In genomic region chr4:102675142-102675541, GRCh38 we compare ENCODE assay signal across 27 cellular contexts.
A peak's percentile ranks its signal among the peaks of the same experiment; 100 is the strongest.
DNase-seq lines count a peak whose midpoint lies in the region; ATAC-seq, FAIRE-seq and TF ChIP-seq lines count a peak whose summit lies in the region.
"Had no signal": no experiment of that assay in that cellular context is flagged by ENCODE, and none has a peak within 500 bp of the region (broad histone marks: within the 10 kb centered on the region; RNA-seq: fewer than 3 reads in every experiment).

No MANE protein-coding gene starts in this region.

- TF ChIP-seq CTCF in K562 (IDR thresholded peaks at IDR 0.05 in 2 of 3, conservative IDR thresholded peaks at IDR 0.05 in 1 of 3; ENCODE audit: insufficient read depth in 2 of 3, low read depth in 1 of 3, low read length in 3 of 3) (no peak), smooth muscle cell (IDR thresholded peaks at IDR 0.05; ENCODE audit: borderline replicate concordance, insufficient read depth, poor library complexity, severe bottlenecking) (no peak), H9 (conservative IDR thresholded peaks at IDR 0.05) (no peak)

- H2BK15ac ChIP-seq in H9 (ENCODE audit: low read depth, low read length): no peak overlapping the region

- H3K79me2 ChIP-seq in K562 (ENCODE audit: control insufficient read depth, insufficient read depth, low read length): no peaks in the 10 kb centered on the region
- no peaks in the 10 kb centered on the region for H3K79me2 ChIP-seq in smooth muscle cell (ENCODE audit: low read depth)
- no peaks in the 10 kb centered on the region for H3K79me2 ChIP-seq in H9 (ENCODE audit: insufficient read depth, low read length)

- peaks cover 0 to 8% of the 10 kb centered on the region in 2 experiments; a peak in 4 of 5 replicates for H3K9me3 Mint-ChIP-seq in H9
- H3K9me3 Mint-ChIP-seq: activated CD4-positive, alpha-beta T cell treated with anti-CD3 and anti-CD28 coated beads, Interleukin-2, amount 10 ng/mL, durations not matched to agents 24 days and 14 days; naive thymus-derived CD4-positive, alpha-beta T cell; stimulated activated naive CD8-positive, alpha-beta T cell treated with anti-CD3 and anti-CD28 coated beads, Interleukin-15, amount 100 ng/mL, for 72 hours; T-helper 1 cell treated with Interleukin-12 subunit alpha and Interleukin-12 subunit beta and Interleukin-4 antibody, amounts not matched to agents 30 μg/mL and 1 μg/mL, for 36 hours had no signal

- H3K18ac ChIP-seq in H9 (ENCODE audit: insufficient read length, low read depth, low read length): no peak overlapping the region

- DNase-seq in HuH-7 (ENCODE audit: low spot score): peak; percentile 8
- DNase-seq in K562 (ENCODE audit: extremely low read depth in 1 of 4, low spot score in 3 of 4): no peak
- DNase-seq in hepatic stellate cell (ENCODE audit: low spot score): peak; percentile 10
- DNase-seq in smooth muscle cell (lab: John Stamatoyannopoulos, UW; ENCODE audit: unreplicated experiment): no peak
- no peak for DNase-seq in H9
- DNase-seq: activated CD4-positive, alpha-beta T cell treated with anti-CD3 and anti-CD28 coated beads, Interleukin-2, amount 10 ng/mL, durations not matched to agents 24 days and 14 days; activated CD8-positive, alpha-beta memory T cell treated with anti-CD3 and anti-CD28 coated beads, Interleukin-2, amount 10 ng/mL, durations not matched to agents 7 days and 5 days; COR-L47; hypothalamus; Karpas-422; kidney; naive thymus-derived CD4-positive, alpha-beta T cell; NCI-H1048; NCI-H187 treated with DMSO at 0.1 percent for 48 hours; PC-3; SJCRH30; stimulated activated CD4-positive, alpha-beta T cell treated with anti-CD3 and anti-CD28 coated beads, Interleukin-4, amount 100 ng/mL, for 24 hours; stimulated activated naive CD8-positive, alpha-beta T cell treated with anti-CD3 and anti-CD28 coated beads, Interleukin-15, amount 100 ng/mL, for 72 hours; transverse colon had no signal

- ATAC-seq in K562 (peak; percentile 48; the same call in 1 of the 3 replicates), HG03159 (IDR thresholded peaks at IDR 0.05; ENCODE audit: unreplicated experiment) (no peak), HG03175 (IDR thresholded peaks at IDR 0.05; ENCODE audit: unreplicated experiment) (no peak)
- ATAC-seq: activated CD8-positive, alpha-beta memory T cell treated with anti-CD3 and anti-CD28 coated beads, Interleukin-2, amount 10 ng/mL, durations not matched to agents 7 days and 5 days; naive thymus-derived CD4-positive, alpha-beta T cell; PC-3; stimulated activated naive CD8-positive, alpha-beta T cell treated with anti-CD3 and anti-CD28 coated beads, Interleukin-15, amount 100 ng/mL, for 72 hours had no signal

- no peak overlapping the region for H3K4ac ChIP-seq in H9 (ENCODE audit: low read depth, low read length)

- H3K23me2 ChIP-seq in H9 (ENCODE audit: insufficient read length, low read depth, low read length, poor library complexity, severe bottlenecking): no peaks in the 10 kb centered on the region

- no peaks in the 10 kb centered on the region for H3K9me1 ChIP-seq in K562 (ENCODE audit: control insufficient read depth, insufficient read depth, low read length)

- POLR2A ChIA-PET in K562 (lab: Yijun Ruan, JAX): no interaction called here

- WGBS in K562 (ENCODE audit: insufficient coverage, low coverage, missing lambda C conversion rate): 40% methylated on average over 1 of the region's 1 CpG
- WGBS in smooth muscle cell (ENCODE audit: low lambda C conversion rate): 0% methylated on average over 1 of the region's 1 CpG
- no CpG with 5 or more reads among the region's 1 CpG for WGBS in H9 (ENCODE audit: extremely low coverage, insufficient read length, low lambda C conversion rate)

- H3K27ac ChIP-seq in K562 (ENCODE audit: extremely low read depth, low read depth, low read length) (no peak overlapping the region), smooth muscle cell (ENCODE audit: low read depth) (peak overlapping the region; percentile 93), H9 (ENCODE audit: insufficient read length, low read depth, low read length) (no peak overlapping the region)
- H3K27ac ChIP-seq: breast epithelium, SJCRH30, transverse colon had no signal

- CTCF ChIA-PET in K562 (lab: Yijun Ruan, JAX; ENCODE audit: low intra/inter-chr PET ratio): no interaction called here

- TF ChIP-seq RAD21 in K562 (CRISPR knock-in tag; conservative IDR thresholded peaks at IDR 0.05 in 1 of 2, IDR thresholded peaks at IDR 0.05 in 1 of 2): no peak

- no peaks in the 10 kb centered on the region for H3K9me3 ChIP-seq in K562 (replicated peaks; ENCODE audit: control insufficient read depth, insufficient read depth, low read depth, low read length)
- no peaks in the 10 kb centered on the region for H3K9me3 ChIP-seq in smooth muscle cell (replicated peaks; ENCODE audit: low read depth)
- H3K9me3 ChIP-seq in H9 (ENCODE audit: control insufficient read depth, low read depth, low read length): no peaks in the 10 kb centered on the region
- H3K9me3 ChIP-seq: breast epithelium, SJCRH30, transverse colon had no signal

- H3K4me2 ChIP-seq in K562 (ENCODE audit: insufficient read depth, low read length) (no peak overlapping the region), smooth muscle cell (peak overlapping the region; percentile 41), H9 (ENCODE audit: insufficient read depth, insufficient read length, low read length) (no peak overlapping the region)

- no peaks in the 10 kb centered on the region for H3K27me3 Mint-ChIP-seq in H9 (ENCODE audit: low read depth)
- H3K27me3 Mint-ChIP-seq: activated CD4-positive, alpha-beta T cell treated with anti-CD3 and anti-CD28 coated beads, Interleukin-2, amount 10 ng/mL, durations not matched to agents 24 days and 14 days; activated CD8-positive, alpha-beta memory T cell treated with anti-CD3 and anti-CD28 coated beads, Interleukin-2, amount 10 ng/mL, durations not matched to agents 7 days and 5 days; activated naive CD8-positive, alpha-beta T cell; B cell; naive thymus-derived CD4-positive, alpha-beta T cell; stimulated activated naive CD8-positive, alpha-beta T cell treated with anti-CD3 and anti-CD28 coated beads, Interleukin-15, amount 100 ng/mL, for 72 hours had no signal

- no peaks in the 10 kb centered on the region for H3K27me3 ChIP-seq in K562 (ENCODE audit: control insufficient read depth in 2 of 2, insufficient read depth in 2 of 2, low read length in 2 of 2)
- H3K27me3 ChIP-seq in smooth muscle cell (ENCODE audit: low read depth): no peaks in the 10 kb centered on the region
- H3K27me3 ChIP-seq in H9 (ENCODE audit: insufficient read depth, low read length): no peaks in the 10 kb centered on the region
- H3K27me3 ChIP-seq: breast epithelium, SJCRH30, transverse colon had no signal

- H4K91ac ChIP-seq in H9 (ENCODE audit: insufficient read length, low read depth, low read length): no peak overlapping the region

- in situ Hi-C loops in K562 (cut with MboI): no loop called here

- no peak overlapping the region for H3K9ac ChIP-seq in K562 (ENCODE audit: insufficient read depth in 1 of 2, low read depth in 2 of 2, low read length in 2 of 2)
- peak overlapping the region; percentile 35 for H3K9ac ChIP-seq in smooth muscle cell (ENCODE audit: low read depth)
- H3K9ac ChIP-seq in H9 (ENCODE audit: extremely low read depth, insufficient read length, low read length): no peak overlapping the region

- no peak overlapping the region for H3K56ac ChIP-seq in H9 (ENCODE audit: insufficient read length, low read depth, low read length)

- no peak for FAIRE-seq in K562 (lab: Jason Lieb, UNC)
- FAIRE-seq: endothelial cell of umbilical vein, H1, kidney had no signal

- H3K36me3 ChIP-seq in K562 (ENCODE audit: control insufficient read depth, insufficient read depth, low read length): no peaks in the 10 kb centered on the region
- H3K36me3 ChIP-seq in smooth muscle cell (ENCODE audit: low read depth): peaks cover 5% of the 10 kb centered on the region
- H3K36me3 ChIP-seq: breast epithelium, SJCRH30, transverse colon had no signal

- no peak overlapping the region for H4K8ac ChIP-seq in H9 (replicated peaks; ENCODE audit: insufficient read length, low read depth, low read length)

- no peak for TF ChIP-seq POLR2A in K562 (conservative IDR thresholded peaks at IDR 0.05)

- H3K36me3 Mint-ChIP-seq in H9 (ENCODE audit: insufficient read depth in 1 of 3, low read depth in 3 of 3): peaks cover 13 to 16% (median 13%) of the 10 kb centered on the region in 3 experiments

- no peak overlapping the region for H2AK5ac ChIP-seq in H9 (ENCODE audit: insufficient read length, low read length)

- no peak overlapping the region for H3K27ac Mint-ChIP-seq in H9
- H3K27ac Mint-ChIP-seq: activated CD4-positive, alpha-beta T cell treated with anti-CD3 and anti-CD28 coated beads, Interleukin-2, amount 10 ng/mL, durations not matched to agents 24 days and 14 days; activated CD8-positive, alpha-beta memory T cell treated with anti-CD3 and anti-CD28 coated beads, Interleukin-2, amount 10 ng/mL, durations not matched to agents 7 days and 5 days; activated naive CD8-positive, alpha-beta T cell; B cell; naive thymus-derived CD4-positive, alpha-beta T cell; stimulated activated naive CD8-positive, alpha-beta T cell treated with anti-CD3 and anti-CD28 coated beads, Interleukin-15, amount 100 ng/mL, for 72 hours; T-helper 1 cell treated with Interleukin-12 subunit alpha and Interleukin-12 subunit beta and Interleukin-4 antibody, amounts not matched to agents 30 μg/mL and 1 μg/mL, for 36 hours had no signal

- no TSS peak for BruUV-seq in K562 (replicated peaks; lab: Mats Ljungman, UMichigan)

- H3K4me3 Mint-ChIP-seq in H9: no peak overlapping the region
- H3K4me3 Mint-ChIP-seq: activated CD4-positive, alpha-beta T cell treated with anti-CD3 and anti-CD28 coated beads, Interleukin-2, amount 10 ng/mL, durations not matched to agents 24 days and 14 days; activated CD8-positive, alpha-beta memory T cell treated with anti-CD3 and anti-CD28 coated beads, Interleukin-2, amount 10 ng/mL, durations not matched to agents 7 days and 5 days; activated naive CD8-positive, alpha-beta T cell; B cell; naive thymus-derived CD4-positive, alpha-beta T cell; stimulated activated naive CD8-positive, alpha-beta T cell treated with anti-CD3 and anti-CD28 coated beads, Interleukin-15, amount 100 ng/mL, for 72 hours; T-helper 1 cell treated with Interleukin-12 subunit alpha and Interleukin-12 subunit beta and Interleukin-4 antibody, amounts not matched to agents 30 μg/mL and 1 μg/mL, for 36 hours had no signal

- intact Hi-C loops in K562 (cut with micrococcal nuclease): no loop called here

- H3K4me1 Mint-ChIP-seq in H9: peaks cover 0 to 2% of the 10 kb centered on the region in 2 experiments; a peak in 2 of 4 replicates
- H3K4me1 Mint-ChIP-seq: activated CD4-positive, alpha-beta T cell treated with anti-CD3 and anti-CD28 coated beads, Interleukin-2, amount 10 ng/mL, durations not matched to agents 24 days and 14 days; activated CD8-positive, alpha-beta memory T cell treated with anti-CD3 and anti-CD28 coated beads, Interleukin-2, amount 10 ng/mL, durations not matched to agents 7 days and 5 days; B cell had no signal

- H3F3A ChIP-seq in smooth muscle cell (ENCODE audit: low read depth): peaks cover 21% of the 10 kb centered on the region

- no peak overlapping the region for H4K5ac ChIP-seq in H9 (ENCODE audit: insufficient read length, low read depth, low read length)

- H4K20me1 ChIP-seq in K562 (replicated peaks; ENCODE audit: control insufficient read depth, insufficient read depth, low read length) (no peaks in the 10 kb centered on the region), smooth muscle cell (ENCODE audit: low read depth) (no peaks in the 10 kb centered on the region), H9 (ENCODE audit: control insufficient read depth, insufficient read depth, insufficient read length) (no peaks in the 10 kb centered on the region)

- no peak overlapping the region for H3T11ph ChIP-seq in H9 (ENCODE audit: low read length)

- H2BK120ac ChIP-seq in H9 (ENCODE audit: low read depth, low read length, poor library complexity, severe bottlenecking): no peak overlapping the region

- TF ChIP-seq EP300 in K562 (IDR thresholded peaks at IDR 0.05; ENCODE audit: low read length): no peak

- no peaks in the 10 kb centered on the region for H3K4me1 ChIP-seq in K562 (replicated peaks in 1 of 2; ENCODE audit: control insufficient read depth in 2 of 2, insufficient read depth in 2 of 2, low read length in 2 of 2)
- peaks cover 19% of the 10 kb centered on the region for H3K4me1 ChIP-seq in smooth muscle cell (ENCODE audit: low read depth)
- no peaks in the 10 kb centered on the region; the same call in 1 of the 2 replicates for H3K4me1 ChIP-seq in H9 (ENCODE audit: insufficient read depth, low read length)
- H3K4me1 ChIP-seq: breast epithelium, SJCRH30, transverse colon had no signal

- no peaks in the 10 kb centered on the region for H3K79me1 ChIP-seq in H9 (ENCODE audit: insufficient read depth, low read depth, low read length, poor library complexity, severe bottlenecking)

- H2AFZ ChIP-seq in K562 (ENCODE audit: low read depth, low read length): no peak overlapping the region
- no peak overlapping the region for H2AFZ ChIP-seq in smooth muscle cell (ENCODE audit: low read depth)
- no peak overlapping the region for H2AFZ ChIP-seq in H9 (ENCODE audit: low read length)

- H3K23ac ChIP-seq in H9 (ENCODE audit: insufficient read length, low read depth, low read length): no peak overlapping the region

- no peak overlapping the region for H3K14ac ChIP-seq in H9 (ENCODE audit: insufficient read depth, low read length)

- H3K4me3 ChIP-seq in K562 (no peak overlapping the region), smooth muscle cell (no peak overlapping the region)
- H3K4me3 ChIP-seq: breast epithelium, SJCRH30, transverse colon had no signal

- no peak overlapping the region for H2BK5ac ChIP-seq in H9 (ENCODE audit: insufficient read length, low read length)

- no peak overlapping the region for H2BK12ac ChIP-seq in H9 (ENCODE audit: insufficient read length, low read depth, low read length)

- H2BK20ac ChIP-seq in H9 (ENCODE audit: low read depth, low read length, poor library complexity, severe bottlenecking): no peak overlapping the region

Comparison
In these comparisons a context has a peak if more than half of its experiments do, and no peak if none do; other contexts are left out.
1. DNase-seq: peak in HuH-7 (single experiment) and hepatic stellate cell (single experiment); none in K562 (0 of 4), smooth muscle cell (single experiment) and H9 (single experiment).